ENCODE assay signal across 16 cellular contexts in the genomic region with DNA sequence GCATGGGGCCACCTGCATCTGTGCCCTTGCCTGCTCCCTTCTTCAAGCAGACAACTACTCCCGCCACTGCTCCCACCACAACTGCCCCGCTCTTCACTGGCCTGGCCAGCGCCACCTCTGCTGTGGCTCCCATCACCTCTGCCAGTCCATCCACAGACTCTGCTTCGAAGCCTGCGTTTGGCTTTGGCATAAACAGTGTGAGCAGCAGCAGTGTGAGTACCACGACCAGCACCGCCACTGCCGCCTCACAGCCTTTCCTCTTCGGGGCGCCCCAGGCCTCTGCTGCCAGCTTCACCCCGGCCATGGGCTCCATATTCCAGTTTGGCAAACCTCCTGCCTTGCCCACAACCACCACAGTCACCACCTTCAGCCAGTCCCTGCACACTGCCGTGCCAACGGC. TPM values are rescaled to one million over a fixed set of nuclear protein-coding genes. Genes with fewer than 3 reads are reported as not detected.
"Had no signal": no experiment of that assay in that cellular context is flagged by ENCODE, and none has a peak within 500 bp of the region (broad histone marks: within the 10 kb centered on the region; RNA-seq: fewer than 3 reads in every experiment).

No MANE protein-coding gene starts in this region.

RNA-seq across cellular contexts. Expression of a gene that starts 30.6 kb away (rescaled TPM):
- total RNA-seq: chondrocyte, colonic mucosa, dermis microvascular lymphatic vessel endothelial cell, esophagus mucosa, glomerular endothelial cell, kidney epithelial cell, lower lobe of right lung, lung microvascular endothelial cell, mononuclear cell had no signal
- polyA plus RNA-seq: keratinocyte had no signal

RNA-seq across cellular contexts. Expression of a gene that starts 30.7 kb away (rescaled TPM):
- total RNA-seq: chondrocyte, colonic mucosa, dermis microvascular lymphatic vessel endothelial cell, esophagus mucosa, esophagus squamous epithelium, gastrocnemius medialis, glomerular endothelial cell, heart right ventricle, kidney epithelial cell, left cardiac atrium, left ventricle myocardium superior, lung microvascular endothelial cell, mononuclear cell, mucosa of gallbladder had no signal
- polyA plus RNA-seq: heart right ventricle, keratinocyte had no signal
